25 cellular contexts compared by ENCODE assay signal in the genomic region with DNA sequence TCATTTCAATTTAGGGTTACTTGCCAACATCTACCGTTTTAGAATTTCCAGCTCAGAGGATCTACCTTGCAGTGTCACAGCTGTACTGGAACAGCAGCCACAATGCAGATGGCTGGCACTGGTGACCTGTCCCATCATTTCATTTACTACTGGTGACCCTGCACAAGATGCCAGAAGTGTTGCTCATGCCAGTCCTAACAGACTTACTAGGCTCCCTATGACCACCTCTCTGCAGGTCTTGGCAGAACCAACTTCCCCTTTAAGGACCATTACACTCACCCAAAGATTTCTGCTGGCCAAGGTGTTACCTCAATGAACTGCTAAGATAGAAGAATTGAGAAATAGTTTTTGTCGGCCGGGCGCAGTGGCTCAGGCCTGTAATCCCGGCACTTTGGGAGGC.
"Had no signal": no experiment of that assay in that cellular context is flagged by ENCODE, and none has a peak within 500 bp of the region (broad histone marks: within the 10 kb centered on the region; RNA-seq: fewer than 3 reads in every experiment).

No MANE protein-coding gene starts in this region.

- H3K4me3 Mint-ChIP-seq: activated naive CD4-positive, alpha-beta T cell treated with anti-CD3 and anti-CD28 coated beads, Interleukin-2, amount 50 U/mL, for 24 hours; activated T-cell treated with anti-CD3 and anti-CD28 coated beads, Interleukin-2, amount 50 U/mL, for 4 hours; brain; central memory CD8-positive, alpha-beta T cell; T-cell had no signal

- H3K27me3 Mint-ChIP-seq: activated naive CD4-positive, alpha-beta T cell treated with anti-CD3 and anti-CD28 coated beads, Interleukin-2, amount 50 U/mL, for 24 hours; brain; central memory CD8-positive, alpha-beta T cell; T-cell had no signal

- H3K4me1 Mint-ChIP-seq: activated naive CD4-positive, alpha-beta T cell treated with anti-CD3 and anti-CD28 coated beads, Interleukin-2, amount 50 U/mL, for 24 hours; T-cell had no signal

- DNase-seq: activated CD4-positive, alpha-beta T cell treated with anti-CD3 and anti-CD28 coated beads for 4 hours; activated CD4-positive, alpha-beta T cell treated with anti-CD3 and anti-CD28 coated beads, Interleukin-2, amount 50 U/mL, for 4 hours; activated CD8-positive, alpha-beta memory T cell treated with anti-CD3 and anti-CD28 coated beads, Interleukin-2, amount 50 U/mL, for 4 hours; activated effector memory CD4-positive, alpha-beta T cell treated with Interleukin-2 at 50 U/mL for 16 hours; activated naive CD4-positive, alpha-beta T cell; activated T-cell treated with anti-CD3 and anti-CD28 coated beads, Interleukin-2, amount 50 U/mL, for 4 hours; amygdala; IMR-90; KBM-7; NCI-H1092; NCI-H1417; NCI-H1930; NCI-H2171; NCI-H2227 treated with DMSO at 0.1 percent for 48 hours; NCI-H526; NCI-H774; NK-92 treated with Interleukin-12 subunit alpha and Interleukin-12 subunit beta, amount 100 ng/mL, for 24 hours; PC-9; SHP77 treated with DMSO at 0.1 percent for 48 hours; T-cell; T-helper 2 cell; WERI-Rb-1 had no signal

- ATAC-seq: activated T-cell treated with anti-CD3 and anti-CD28 coated beads, Interleukin-2, amount 50 U/mL, for 4 hours; T-cell had no signal

- H3K27ac Mint-ChIP-seq: activated naive CD4-positive, alpha-beta T cell treated with anti-CD3 and anti-CD28 coated beads, Interleukin-2, amount 50 U/mL, for 24 hours; T-cell had no signal

- H3K9me3 Mint-ChIP-seq: central memory CD8-positive, alpha-beta T cell had no signal
